1 cellular context compared by ENCODE assay signal in genomic region chr12:109996483-109996853, GRCh38.
TF ChIP-seq lines count a peak whose summit lies in the region.

No MANE protein-coding gene starts in this region.

TF ChIP-seq in GM23338, 12 proteins besides CTCF, POLR2A, EP300 and RAD21 (continued from another document):
- TF ChIP-seq EZH2 (IDR thresholded peaks at IDR 0.05; ENCODE audit: low read depth, unreplicated experiment) (no peak), EZH2phosphoT487 (IDR thresholded peaks at IDR 0.05; ENCODE audit: unreplicated experiment) (no peak), STAT1 (IDR thresholded peaks at IDR 0.05; ENCODE audit: unreplicated experiment) (no peak), ZNF114 (CRISPR knock-in tag; IDR thresholded peaks at IDR 0.05) (no peak)
